21 cellular contexts compared by ENCODE assay signal in genomic region chrX:42996861-42997260, GRCh38.
DNase-seq lines count a peak whose midpoint lies in the region; ATAC-seq, FAIRE-seq and TF ChIP-seq lines count a peak whose summit lies in the region.
"Had no signal": no experiment of that assay in that cellular context is flagged by ENCODE, and none has a peak within 500 bp of the region (broad histone marks: within the 10 kb centered on the region; RNA-seq: fewer than 3 reads in every experiment).

No MANE protein-coding gene starts in this region.

- no peak for ATAC-seq in GM21576 (IDR thresholded peaks at IDR 0.05; ENCODE audit: unreplicated experiment)
- ATAC-seq: GM23338 had no signal

- in situ Hi-C loops in astrocyte of the cerebellum (cut with HindIII; ENCODE audit: low sequenced_read_pairs) (no loop called here), G401 (cut with HindIII; ENCODE audit: low sequenced_read_pairs) (no loop called here)

- no peak overlapping the region for H3K4me3 ChIP-seq in astrocyte of the cerebellum (ENCODE audit: low read depth, low read length)
- H3K4me3 ChIP-seq: GM23338, HAP-1, SJCRH30 had no signal

- TF ChIP-seq POLR2A in GM12892 (IDR thresholded peaks at IDR 0.05; ENCODE audit: low read depth, low read length), result no peak

- DNase-seq in GM12892 (ENCODE audit: insufficient read length) (no peak), astrocyte of the cerebellum (ENCODE audit: low read depth) (peak; percentile 2), left kidney (ENCODE audit: low read depth, low spot score) (peak; percentile 23), pulmonary artery endothelial cell (ENCODE audit: low read depth, low spot score) (peak; percentile 37), T1000 (lab: John Stamatoyannopoulos, UW) (no peak), G401 (ENCODE audit: low spot score) (no peak), NCI-H748 treated with DMSO at 0.1 percent for 48 hours (lab: John Stamatoyannopoulos, UW) (no peak)
- DNase-seq: DMS53; GF-D8; MV-4-11; NCI-H1105 treated with DMSO at 0.1 percent for 48 hours; NCI-H2029 treated with DMSO at 0.1 percent for 48 hours; NCI-H226; NCI-H510A treated with DMSO at 0.1 percent for 48 hours; NCI-H774; NK-92 treated with Interleukin-12 subunit alpha and Interleukin-12 subunit beta, amount 100 ng/mL, for 24 hours; OCI-M1; SJCRH30 had no signal

- no peak for TF ChIP-seq CTCF in astrocyte of the cerebellum (IDR thresholded peaks at IDR 0.05; ENCODE audit: low read depth, low read length, missing control alignments)

- FAIRE-seq in GM12892 (lab: Jason Lieb, UNC), result peak; percentile 73

Comparison
In these comparisons a context has a peak if more than half of its experiments do, and no peak if none do; other contexts are left out.
1. DNase-seq: peak in astrocyte of the cerebellum (single experiment), left kidney (single experiment) and pulmonary artery endothelial cell (single experiment); none in GM12892 (single experiment), T1000 (single experiment), G401 (single experiment) and NCI-H748 treated with DMSO at 0.1 percent for 48 hours (single experiment).